Comparison of ENCODE assay signal across 8 cellular contexts in genomic region chr9:96856363-96857286, GRCh38. TPM values are rescaled to one million over a fixed set of nuclear protein-coding genes. Genes with fewer than 3 reads are reported as not detected.
DNase-seq lines count a peak whose midpoint lies in the region; ATAC-seq, FAIRE-seq and TF ChIP-seq lines count a peak whose summit lies in the region.

No MANE protein-coding gene starts in this region.

- TF ChIP-seq CTCF in PC-9 (conservative IDR thresholded peaks at IDR 0.05) (peak; percentile 96), foreskin keratinocyte (conservative IDR thresholded peaks at IDR 0.05) (peak; percentile 96), osteocyte (IDR thresholded peaks at IDR 0.05) (peak; percentile 96), type B pancreatic cell (conservative IDR thresholded peaks at IDR 0.05) (peak; percentile 96)

- H3K9me3 Mint-ChIP-seq in activated T-helper 17 cell treated with anti-CD3 and anti-CD28 coated beads, Interleukin-2, amount 50 U/mL, for 72 hours = no peaks in the 10 kb centered on the region
- H3K9me3 Mint-ChIP-seq in osteocyte (ENCODE audit: unreplicated experiment) (no peaks in the 10 kb centered on the region), type B pancreatic cell (no peaks in the 10 kb centered on the region)

- H3K27ac ChIP-seq in HUES64 (ENCODE audit: low read depth, low read length) (peak overlapping the region; percentile 50; the same call in 1 of the 2 replicates), PC-9 (peak overlapping the region; percentile 76; the same call in 1 of the 2 replicates), foreskin keratinocyte (peak overlapping the region; percentile 9)

- H3K27ac Mint-ChIP-seq in activated T-helper 17 cell treated with anti-CD3 and anti-CD28 coated beads, Interleukin-2, amount 50 U/mL, for 72 hours = no peak overlapping the region
- H3K27ac Mint-ChIP-seq in osteocyte (ENCODE audit: unreplicated experiment) = no peak overlapping the region
- H3K27ac Mint-ChIP-seq in type B pancreatic cell = peak overlapping the region; percentile 73

- peak; percentile 80 for FAIRE-seq in GM19239 (lab: Jason Lieb, UNC)

- H3K4me2 ChIP-seq in PC-9 = peak overlapping the region; percentile 67; the same call in 1 of the 2 replicates

- WGBS in HUES64 = 16% methylated on average over 6 of the region's 6 CpGs

- H3K27me3 Mint-ChIP-seq in activated T-helper 17 cell treated with anti-CD3 and anti-CD28 coated beads, Interleukin-2, amount 50 U/mL, for 72 hours = peaks cover 4% of the 10 kb centered on the region
- H3K27me3 Mint-ChIP-seq in osteocyte (ENCODE audit: unreplicated experiment) (peaks cover 4% of the 10 kb centered on the region), type B pancreatic cell (no peaks in the 10 kb centered on the region)

- H3K9me2 ChIP-seq in PC-9 (ENCODE audit: insufficient read depth) = no peaks in the 10 kb centered on the region

- H3F3A ChIP-seq in PC-9 (ENCODE audit: insufficient read depth, low read depth) = peaks cover 20% of the 10 kb centered on the region; the same call in 1 of the 2 replicates

- BruUV-seq in PC-9 (replicated peaks; lab: Mats Ljungman, UMichigan) = no TSS peak

- H3K4me3 ChIP-seq in HUES64 (ENCODE audit: low read length) = no peak overlapping the region
- H3K4me3 ChIP-seq in PC-9 = no peak overlapping the region

- ATAC-seq in activated T-helper 17 cell treated with anti-CD3 and anti-CD28 coated beads, Interleukin-2, amount 50 U/mL, for 72 hours (replicated peaks) = peak; percentile 69
- ATAC-seq in foreskin keratinocyte = peak; percentile 29

- H3K36me3 ChIP-seq in HUES64 (ENCODE audit: insufficient read depth, low read length) = 0 out of 2 replicates have a peak, but pooled peaks cover 3% of the 10 kb centered on the region
- no peaks in the 10 kb centered on the region for H3K36me3 ChIP-seq in PC-9 (ENCODE audit: low read depth)

- H4K20me1 ChIP-seq in PC-9 (ENCODE audit: insufficient read depth) = no peaks in the 10 kb centered on the region

- POLR2A ChIA-PET in PC-9 (lab: Charles Lee; ENCODE audit: unreplicated experiment) = interaction anchor here (1.5 kb wide), 1 partner anchor 185 kb away, joined by 5 read pairs; no protein-coding TSS in a partner anchor

- peaks cover 13% of the 10 kb centered on the region; the same call in 1 of the 2 replicates for H3K79me2 ChIP-seq in PC-9 (ENCODE audit: low read depth)

- peaks cover 11% of the 10 kb centered on the region for H3K36me3 Mint-ChIP-seq in activated T-helper 17 cell treated with anti-CD3 and anti-CD28 coated beads, Interleukin-2, amount 50 U/mL, for 72 hours (ENCODE audit: low read depth)
- no peaks in the 10 kb centered on the region for H3K36me3 Mint-ChIP-seq in osteocyte (ENCODE audit: unreplicated experiment)
- H3K36me3 Mint-ChIP-seq in type B pancreatic cell = peaks cover 9% of the 10 kb centered on the region

- no peak overlapping the region for H2AFZ ChIP-seq in PC-9

- peaks cover 17% of the 10 kb centered on the region for H3K4me1 Mint-ChIP-seq in activated T-helper 17 cell treated with anti-CD3 and anti-CD28 coated beads, Interleukin-2, amount 50 U/mL, for 72 hours
- H3K4me1 Mint-ChIP-seq in osteocyte (ENCODE audit: unreplicated experiment) (peaks cover 27% of the 10 kb centered on the region), type B pancreatic cell (ENCODE audit: unreplicated experiment) (peaks cover 41% of the 10 kb centered on the region)

- CTCF ChIA-PET in PC-9 (lab: Charles Lee) = interaction anchor here (0.8 to 2.7 kb wide), 8 partner anchors 14 to 759 kb away, joined by 3 to 25 read pairs (median 4); no protein-coding TSS in a partner anchor

- H3K4me3 Mint-ChIP-seq in activated T-helper 17 cell treated with anti-CD3 and anti-CD28 coated beads, Interleukin-2, amount 50 U/mL, for 72 hours = no peak overlapping the region
- no peak overlapping the region for H3K4me3 Mint-ChIP-seq in osteocyte (ENCODE audit: unreplicated experiment)
- H3K4me3 Mint-ChIP-seq in type B pancreatic cell = peak overlapping the region; percentile 44

- H3K9ac ChIP-seq in HUES64 (ENCODE audit: low read depth, low read length) = no peak overlapping the region

- intact Hi-C loops in PC-9 (cut with micrococcal nuclease; ENCODE audit: unreplicated experiment) = loop anchor here (1.0 to 10.0 kb wide), 11 partner anchors 76 to 761 kb away; partner anchors contain the start of gene TDRD7

- H3K27me3 ChIP-seq in HUES64 (ENCODE audit: insufficient read depth, low read length) (no peaks in the 10 kb centered on the region), PC-9 (ENCODE audit: insufficient read depth, low read depth) (no peaks in the 10 kb centered on the region), foreskin keratinocyte (no peaks in the 10 kb centered on the region)

- DNase-seq in CD1c-positive myeloid dendritic cell (ENCODE audit: extremely low spot score) (peak; percentile 76), GM19239 (ENCODE audit: insufficient read length, low spot score) (peak; percentile 15), PC-9 (peak; percentile 47 to 72), foreskin keratinocyte (peak in 1 of 2 donors; percentile 68), osteocyte (ENCODE audit: extremely low spot score, unreplicated experiment) (no peak), type B pancreatic cell (ENCODE audit: extremely low spot score, unreplicated experiment) (no peak)

- H3K9me3 ChIP-seq in HUES64 (ENCODE audit: insufficient read depth, low read depth, low read length) = no peaks in the 10 kb centered on the region
- no peaks in the 10 kb centered on the region for H3K9me3 ChIP-seq in PC-9 (ENCODE audit: insufficient read depth, low read depth)

- H3K4me1 ChIP-seq in HUES64 (ENCODE audit: insufficient read depth, low read length) (peaks cover 38% of the 10 kb centered on the region), PC-9 (replicated peaks; ENCODE audit: insufficient read depth) (peaks cover 52% of the 10 kb centered on the region), foreskin keratinocyte (peaks cover 35% of the 10 kb centered on the region)

RNA-seq across cellular contexts. Expression of gene ZNF782, which starts 2.3 kb away (rescaled TPM):
- polyA plus RNA-seq in HUES64 (2013, experiment 1 of 2) = 4.5 TPM
- 5.3 TPM for polyA plus RNA-seq in HUES64 (2013, experiment 2 of 2)
- total RNA-seq in PC-9 (2021) (7.2 and 11.5 TPM in 2 replicates), foreskin keratinocyte (2.5 and 2.6 TPM in 2 replicates), osteocyte (5.0 TPM in 2 replicates), type B pancreatic cell (ENCODE audit: low replicate concordance) (5.3 and 5.4 TPM in 2 replicates)
- total RNA-seq in activated T-helper 17 cell treated with anti-CD3 and anti-CD28 coated beads, Interleukin-2, amount 50 U/mL, for 72 hours = 1 to 10 TPM; 5.6 to 5.7 TPM
- 0.38 and 0.60 TPM in 2 replicates for polyA plus RNA-seq in foreskin keratinocyte

Comparison
In these comparisons a context has a peak if more than half of its experiments do, and no peak if none do; other contexts are left out.
1. DNase-seq: peak in CD1c-positive myeloid dendritic cell (single experiment), GM19239 (single experiment) and PC-9 (2 of 2); none in osteocyte (single experiment) and type B pancreatic cell (single experiment).
2. H3K27ac ChIP-seq: peak in every context shown above with its lines; median percentile 76 in PC-9; 50 in HUES64; 9 in foreskin keratinocyte.
3. Peak in every context shown above with its lines, with median percentiles within 50 percentile points of each other: CTCF ChIP-seq.